Comparison of ENCODE assay signal across 12 cellular contexts in the genomic region with DNA sequence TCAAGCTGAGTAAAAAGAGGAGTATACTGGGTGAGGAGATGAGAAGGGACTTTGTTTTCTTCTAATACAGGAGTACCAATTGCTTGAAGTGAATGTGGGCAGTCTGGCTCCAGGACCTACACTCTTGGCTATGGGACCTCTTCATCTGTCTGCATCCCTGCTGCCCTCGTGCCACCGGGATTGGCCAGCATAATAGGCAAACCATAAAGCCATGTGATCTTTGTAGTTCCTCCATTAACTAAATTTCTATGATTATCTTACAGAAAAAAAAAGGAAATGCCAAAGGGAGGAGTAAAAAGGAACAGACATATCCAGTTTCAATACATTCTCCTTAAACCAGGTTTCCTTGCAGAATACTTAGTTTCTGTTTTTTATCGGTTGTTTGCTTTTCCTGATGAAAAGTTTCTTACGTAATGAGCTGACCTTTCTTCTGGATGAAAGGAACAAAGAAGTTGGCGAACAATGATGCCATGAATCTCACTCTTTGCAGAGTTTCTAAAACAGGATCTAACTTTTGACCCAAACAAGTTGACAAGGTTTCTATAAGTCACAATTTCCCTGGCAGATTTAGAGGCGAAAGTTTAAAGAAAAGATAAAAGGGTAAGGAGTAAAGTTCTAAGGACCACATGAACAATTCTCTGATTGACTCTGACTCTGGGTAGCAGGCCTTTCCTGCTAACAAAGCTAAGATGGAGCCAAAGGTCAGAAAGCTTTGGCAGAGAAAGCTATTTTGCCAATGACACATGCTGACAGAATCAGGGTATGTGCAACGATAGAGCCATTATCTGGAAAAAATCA. TPM values are rescaled to one million over a fixed set of nuclear protein-coding genes. Genes with fewer than 3 reads are reported as not detected.
DNase-seq lines count a peak whose midpoint lies in the region; ATAC-seq, FAIRE-seq and TF ChIP-seq lines count a peak whose summit lies in the region.
"Had no signal": no experiment of that assay in that cellular context is flagged by ENCODE, and none has a peak within 500 bp of the region (broad histone marks: within the 10 kb centered on the region; RNA-seq: fewer than 3 reads in every experiment).

No MANE protein-coding gene starts in this region.

- peak; percentile 83 for ATAC-seq in HCT116
- ATAC-seq: lower lobe of right lung had no signal

- POLR2A ChIA-PET in HCT116 (lab: Charles Lee), result no interaction called here

- RAD21 ChIA-PET in HCT116 (lab: Charles Lee; ENCODE audit: low non-redundant PET in 1 of 2, low total read pairs in 2 of 2, uncharacterized antibody in 2 of 2, unreplicated experiment in 2 of 2), result no interaction called here

- H3K27me3 Mint-ChIP-seq in activated naive CD4-positive, alpha-beta T cell treated with anti-CD3 and anti-CD28 coated beads, Interleukin-2, amount 10 ng/mL, durations not matched to agents 7 days and 5 days, result no peaks in the 10 kb centered on the region

- 68 to 78% (median 75%) methylated on average over 7 of the region's 7 CpGs for WGBS in spleen, 5 donors

- TF ChIP-seq RAD21 in HCT116 (IDR thresholded peaks at IDR 0.05; ENCODE audit: low read depth), result peak; percentile 4; the same call in 1 of the 2 replicates

- no TSS peak for BruUV-seq in HCT116 (replicated peaks; lab: Mats Ljungman, UMichigan)

- no peaks in the 10 kb centered on the region for H3K36me3 Mint-ChIP-seq in activated naive CD4-positive, alpha-beta T cell treated with anti-CD3 and anti-CD28 coated beads, Interleukin-2, amount 10 ng/mL, durations not matched to agents 7 days and 5 days

- no peaks in the 10 kb centered on the region for H3K9me2 ChIP-seq in HCT116 (ENCODE audit: insufficient read depth)

- H3K27me3 ChIP-seq in HCT116 (ENCODE audit: insufficient read depth, low read length), result no peaks in the 10 kb centered on the region
- no peaks in the 10 kb centered on the region for H3K27me3 ChIP-seq in spleen (replicated peaks in 1 of 7)

- H3K9me3 Mint-ChIP-seq in activated naive CD4-positive, alpha-beta T cell treated with anti-CD3 and anti-CD28 coated beads, Interleukin-2, amount 10 ng/mL, durations not matched to agents 7 days and 5 days, result no peaks in the 10 kb centered on the region
- H3K9me3 Mint-ChIP-seq: activated CD4-positive, alpha-beta T cell treated with anti-CD3 and anti-CD28 coated beads, Interleukin-2, amount 10 ng/mL, durations not matched to agents 24 days and 14 days had no signal

- no peak overlapping the region for H3K27ac Mint-ChIP-seq in activated naive CD4-positive, alpha-beta T cell treated with anti-CD3 and anti-CD28 coated beads, Interleukin-2, amount 10 ng/mL, durations not matched to agents 7 days and 5 days
- H3K27ac Mint-ChIP-seq: activated CD4-positive, alpha-beta T cell treated with anti-CD3 and anti-CD28 coated beads, Interleukin-2, amount 10 ng/mL, durations not matched to agents 24 days and 14 days had no signal

- no peaks in the 10 kb centered on the region for H3K79me2 ChIP-seq in HCT116 (ENCODE audit: insufficient read depth, low read length)

- no peaks in the 10 kb centered on the region for H3K9me3 ChIP-seq in HCT116 (ENCODE audit: control insufficient read depth in 1 of 2, insufficient read depth in 1 of 2, low read depth in 1 of 2, low read length in 2 of 2)
- H3K9me3 ChIP-seq in spleen, result no peaks in the 10 kb centered on the region
- H3K9me3 ChIP-seq: lower lobe of right lung had no signal

- CTCF ChIA-PET in HCT116 (lab: Charles Lee), result interaction anchor here (1.1 kb wide), 1 partner anchor 197 kb away, joined by 3 read pairs; no protein-coding TSS in a partner anchor
- CTCF ChIA-PET in activated naive CD4-positive, alpha-beta T cell treated with anti-CD3 and anti-CD28 coated beads, Interleukin-2, amount 10 ng/mL, durations not matched to agents 7 days and 5 days (lab: Charles Lee), result no interaction called here

- H3K4me1 ChIP-seq in HCT116 (ENCODE audit: control insufficient read depth in 1 of 2, insufficient read depth in 2 of 2, low read length in 2 of 2) (peaks cover 22 to 46% of the 10 kb centered on the region in 2 experiments), spleen (peaks cover 0 to 7% (median 0%) of the 10 kb centered on the region in 6 donors)

- H3K4me2 ChIP-seq in HCT116 (ENCODE audit: low read length), result peak overlapping the region; percentile 46

- no peak overlapping the region for H3K4me3 Mint-ChIP-seq in activated naive CD4-positive, alpha-beta T cell treated with anti-CD3 and anti-CD28 coated beads, Interleukin-2, amount 10 ng/mL, durations not matched to agents 7 days and 5 days
- H3K4me3 Mint-ChIP-seq: activated CD4-positive, alpha-beta T cell treated with anti-CD3 and anti-CD28 coated beads, Interleukin-2, amount 10 ng/mL, durations not matched to agents 24 days and 14 days had no signal

- H3K9ac ChIP-seq in HCT116 (ENCODE audit: low read length), result no peak overlapping the region

- H3K4me1 Mint-ChIP-seq in activated naive CD4-positive, alpha-beta T cell treated with anti-CD3 and anti-CD28 coated beads, Interleukin-2, amount 10 ng/mL, durations not matched to agents 7 days and 5 days, result no peaks in the 10 kb centered on the region
- H3K4me1 Mint-ChIP-seq: activated CD4-positive, alpha-beta T cell treated with anti-CD3 and anti-CD28 coated beads, Interleukin-2, amount 10 ng/mL, durations not matched to agents 24 days and 14 days had no signal

- H4K20me1 ChIP-seq in HCT116 (ENCODE audit: insufficient read depth), result no peaks in the 10 kb centered on the region

- no peak for FAIRE-seq in GM12892 (lab: Jason Lieb, UNC)

- no peak overlapping the region for H2AFZ ChIP-seq in HCT116 (ENCODE audit: low read depth, low read length, poor library complexity, severe bottlenecking)

- no peak for TF ChIP-seq POLR2A in HCT116 (IDR thresholded peaks at IDR 0.05; ENCODE audit: borderline replicate concordance, extremely low read depth, insufficient read depth, insufficient read length)
- TF ChIP-seq POLR2A in spleen (IDR thresholded peaks at IDR 0.05), result no peak
- TF ChIP-seq POLR2A in GM12892 (IDR thresholded peaks at IDR 0.05; ENCODE audit: low read depth, low read length), result no peak

- TF ChIP-seq CTCF in HCT116 (IDR thresholded peaks at IDR 0.05 in 2 of 3, conservative IDR thresholded peaks at IDR 0.05 in 1 of 3; ENCODE audit: borderline replicate concordance in 1 of 3, insufficient read depth in 1 of 3, low read depth in 2 of 3, low read length in 2 of 3), result no peak
- no peak for TF ChIP-seq CTCF in spleen (IDR thresholded peaks at IDR 0.05 in 8 of 11, conservative IDR thresholded peaks at IDR 0.05 in 3 of 11)
- TF ChIP-seq CTCF in coronary artery (IDR thresholded peaks at IDR 0.05), result no peak

- intact Hi-C loops in HCT116 (cut with micrococcal nuclease) (no loop called here), spleen (cut with DNase I; ENCODE audit: low total_unique reads) (no loop called here)

- DNase-seq in HCT116 (ENCODE audit: low read depth, low spot score) (peak; percentile 54), amniotic epithelial cell (ENCODE audit: low read depth) (peak; percentile 90), hepatic stellate cell (ENCODE audit: low spot score) (peak; percentile 89), spleen (no peak), coronary artery (ENCODE audit: low spot score) (no peak), GM12892 (ENCODE audit: insufficient read length) (no peak), NCI-H524 (lab: John Stamatoyannopoulos, UW) (no peak)
- DNase-seq in activated naive CD4-positive, alpha-beta T cell treated with anti-CD3 and anti-CD28 coated beads, Interleukin-2, amount 10 ng/mL, durations not matched to agents 7 days and 5 days, result no peak
- DNase-seq: activated CD4-positive, alpha-beta T cell treated with anti-CD3 and anti-CD28 coated beads, Interleukin-2, amount 10 ng/mL, durations not matched to agents 24 days and 14 days; H7; KG1; lower lobe of right lung had no signal

- H3K27ac ChIP-seq in HCT116 (ENCODE audit: low read depth, low read length) (peak overlapping the region; percentile 51), spleen (peak overlapping the region in 5 of 8 donors; percentile 10 to 44 (median 17)), coronary artery (peak overlapping the region in 1 of 2 donors; percentile 59)
- H3K27ac ChIP-seq: lower lobe of right lung had no signal

- H3K4me3 ChIP-seq in HCT116 (replicated peaks in 1 of 2; ENCODE audit: low read depth in 1 of 2, low read length in 2 of 2) (no peak overlapping the region), spleen (no peak overlapping the region), coronary artery (no peak overlapping the region)
- H3K4me3 ChIP-seq: lower lobe of right lung had no signal

- H3K36me3 ChIP-seq in HCT116 (ENCODE audit: control insufficient read depth in 1 of 2, insufficient read depth in 2 of 2, low read length in 2 of 2) (0 out of 4 replicates have a peak, but pooled peaks cover 0 to 6% of the 10 kb centered on the region in 2 experiments), spleen (peaks cover 0 to 34% (median 0%) of the 10 kb centered on the region in 6 donors)

TF ChIP-seq in HCT116, 20 proteins besides CTCF, POLR2A, EP300 and RAD21 (continues in another document):
- TF ChIP-seq ZFX (IDR thresholded peaks at IDR 0.05) (no peak), SRF (IDR thresholded peaks at IDR 0.05; ENCODE audit: low read depth) (no peak), JUND (IDR thresholded peaks at IDR 0.05) (peak; percentile 45), SP1 (IDR thresholded peaks at IDR 0.05; ENCODE audit: low read depth) (0 out of 2 replicates have a peak, but pooled peaks have one; percentile 9), EZH2phosphoT487 (IDR thresholded peaks at IDR 0.05; ENCODE audit: borderline replicate concordance) (no peak), YY1 (IDR thresholded peaks at IDR 0.05; ENCODE audit: extremely low read depth, insufficient replicate concordance, low read depth, low read length) (no peak), EZH2 (IDR thresholded peaks at IDR 0.05) (no peak), FOSL1 (IDR thresholded peaks at IDR 0.05; ENCODE audit: low read depth) (peak; percentile 53), CBX3 (IDR thresholded peaks at IDR 0.05; ENCODE audit: low read depth) (no peak), ELF1 (IDR thresholded peaks at IDR 0.05; ENCODE audit: borderline replicate concordance, low read depth) (no peak), POLR2AphosphoS5 (IDR thresholded peaks at IDR 0.05; ENCODE audit: low read depth, low read length) (no peak), ZNF274 (IDR thresholded peaks at IDR 0.05; ENCODE audit: low read depth, low read length) (no peak)
- TF ChIP-seq, protein P1, sequence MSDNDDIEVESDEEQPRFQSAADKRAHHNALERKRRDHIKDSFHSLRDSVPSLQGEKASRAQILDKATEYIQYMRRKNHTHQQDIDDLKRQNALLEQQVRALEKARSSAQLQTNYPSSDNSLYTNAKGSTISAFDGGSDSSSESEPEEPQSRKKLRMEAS (IDR thresholded peaks at IDR 0.05), result no peak

RNA-seq across cellular contexts. Expression of a gene that starts 54.1 kb away (rescaled TPM):
- total RNA-seq in HCT116 (2021; ENCODE audit: unreplicated experiment) (32.0 TPM), spleen (100 to 1,000 TPM in 6 of 7 donors, 10 to 100 TPM in 1; 66.4 to 181 (median 149) TPM)
- polyA plus RNA-seq in HCT116 (2012), result 32.2 and 32.7 TPM in 2 replicates
- polyA plus RNA-seq in spleen, result 10 to 100 TPM; 51.4 to 74.8 (median 68.6) TPM
- 0.74 TPM for polyA plus RNA-seq in GM12892 (2012; ENCODE audit: missing spikeins)
- total RNA-seq: activated CD4-positive, alpha-beta T cell treated with anti-CD3 and anti-CD28 coated beads, Interleukin-2, amount 10 ng/mL, durations not matched to agents 24 days and 14 days had no signal

RNA-seq across cellular contexts. Expression of a gene that starts 57.9 kb away (rescaled TPM):
- total RNA-seq in HCT116 (2021; ENCODE audit: unreplicated experiment) (104 TPM), spleen (100 to 1,000 TPM in 3 of 7 donors, 10 to 100 TPM in 4; 54.4 to 114 (median 65.7) TPM)
- polyA plus RNA-seq in HCT116 (2012), result 52.6 and 69.5 TPM in 2 replicates
- polyA plus RNA-seq in spleen, result 10 to 100 TPM; 19.6 to 29.4 (median 22.3) TPM
- polyA plus RNA-seq in GM12892 (2012; ENCODE audit: missing spikeins), result 127 TPM

Comparison
In these comparisons a context has a peak if more than half of its experiments do, and no peak if none do; other contexts are left out.
1. DNase-seq: peak in HCT116 (single experiment), amniotic epithelial cell (single experiment) and hepatic stellate cell (single experiment); none in spleen (single experiment), coronary artery (single experiment), GM12892 (single experiment), NCI-H524 (0 of 2) and activated naive CD4-positive, alpha-beta T cell treated with anti-CD3 and anti-CD28 coated beads, Interleukin-2, amount 10 ng/mL, durations not matched to agents 7 days and 5 days (single experiment).